In the genomic region with DNA sequence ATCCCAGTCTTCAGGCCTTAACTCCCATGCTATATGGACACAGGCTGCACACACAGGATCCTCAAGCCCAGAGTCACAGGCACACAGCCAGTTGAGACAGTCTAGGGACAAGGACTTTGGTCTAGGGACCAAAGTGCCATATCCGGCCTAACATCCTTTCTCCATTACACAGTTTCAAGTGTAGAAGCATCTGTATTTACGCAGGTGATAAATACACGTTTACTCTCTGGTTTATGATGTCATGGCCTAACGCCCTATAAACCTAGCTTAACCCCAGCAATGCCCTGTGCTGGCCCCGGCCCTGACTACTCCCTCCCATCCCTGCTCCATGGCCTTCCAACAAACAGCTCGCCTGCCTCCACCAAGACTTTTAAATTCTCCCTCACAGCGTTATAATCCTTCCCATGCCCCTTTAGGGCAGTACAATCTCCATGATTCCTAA, we compare ENCODE assay signal across 1 cellular context.
TF ChIP-seq lines count a peak whose summit lies in the region.

No MANE protein-coding gene starts in this region.

TF ChIP-seq in HepG2, 621 proteins besides CTCF, POLR2A, EP300 and RAD21 (continued from another document and continues in another):
- TF ChIP-seq, protein P1, sequence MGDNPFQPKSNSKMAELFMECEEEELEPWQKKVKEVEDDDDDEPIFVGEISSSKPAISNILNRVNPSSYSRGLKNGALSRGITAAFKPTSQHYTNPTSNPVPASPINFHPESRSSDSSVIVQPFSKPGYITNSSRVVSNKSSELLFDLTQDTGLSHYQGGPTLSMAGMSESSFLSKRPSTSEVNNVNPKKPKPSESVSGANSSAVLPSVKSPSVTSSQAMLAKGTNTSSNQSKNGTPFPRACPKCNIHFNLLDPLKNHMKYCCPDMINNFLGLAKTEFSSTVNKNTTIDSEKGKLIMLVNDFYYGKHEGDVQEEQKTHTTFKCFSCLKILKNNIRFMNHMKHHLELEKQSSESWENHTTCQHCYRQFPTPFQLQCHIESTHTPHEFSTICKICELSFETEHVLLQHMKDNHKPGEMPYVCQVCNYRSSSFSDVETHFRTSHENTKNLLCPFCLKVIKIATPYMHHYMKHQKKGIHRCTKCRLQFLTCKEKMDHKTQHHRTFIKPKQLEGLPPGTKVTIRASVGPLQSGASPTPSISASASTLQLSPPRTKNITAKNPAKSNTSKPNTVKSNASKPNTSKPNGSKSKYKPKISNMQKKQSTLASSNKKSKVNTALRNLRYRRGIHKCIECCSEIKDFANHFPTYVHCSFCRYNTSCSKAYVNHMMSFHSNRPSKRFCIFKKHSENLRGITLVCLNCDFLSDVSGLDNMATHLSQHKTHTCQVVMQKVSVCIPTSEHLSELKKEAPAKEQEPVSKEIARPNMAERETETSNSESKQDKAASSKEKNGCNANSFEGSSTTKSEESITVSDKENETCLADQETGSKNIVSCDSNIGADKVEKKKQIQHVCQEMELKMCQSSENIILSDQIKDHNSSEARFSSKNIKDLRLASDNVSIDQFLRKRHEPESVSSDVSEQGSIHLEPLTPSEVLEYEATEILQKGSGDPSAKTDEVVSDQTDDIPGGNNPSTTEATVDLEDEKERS (CRISPR knock-in tag; IDR thresholded peaks at IDR 0.05): peak; percentile 51; the same call in 1 of the 2 replicates
- TF ChIP-seq ZFP36 (IDR thresholded peaks at IDR 0.05; ENCODE audit: borderline replicate concordance, low read depth, low read length, partially characterized antibody) (no peak), GFI1 (CRISPR knock-in tag; IDR thresholded peaks at IDR 0.05; ENCODE audit: borderline replicate concordance) (0 out of 2 replicates have a peak, but pooled peaks have one; percentile 41), HIVEP1 (CRISPR knock-in tag; IDR thresholded peaks at IDR 0.05) (no peak), ZSCAN25 (CRISPR knock-in tag; IDR thresholded peaks at IDR 0.05) (no peak), PCBP1 (IDR thresholded peaks at IDR 0.05; ENCODE audit: borderline replicate concordance, low read depth, low read length) (no peak), GATAD1 (CRISPR knock-in tag; IDR thresholded peaks at IDR 0.05) (peak; percentile 35; the same call in 1 of the 2 replicates), ZBTB21 (CRISPR knock-in tag; IDR thresholded peaks at IDR 0.05) (peak; percentile 98), ZBTB8A (CRISPR knock-in tag; IDR thresholded peaks at IDR 0.05; ENCODE audit: borderline replicate concordance, low read depth) (no peak), ZNF572 (CRISPR knock-in tag; IDR thresholded peaks at IDR 0.05) (0 out of 2 replicates have a peak, but pooled peaks have one; percentile 46), TBX3 (IDR thresholded peaks at IDR 0.05; ENCODE audit: borderline replicate concordance) (peak; percentile 49; the same call in 1 of the 2 replicates), NCOA2 (CRISPR knock-in tag; IDR thresholded peaks at IDR 0.05) (peak; percentile 74), SMAD3 (CRISPR knock-in tag; IDR thresholded peaks at IDR 0.05) (0 out of 2 replicates have a peak, but pooled peaks have one; percentile 24), KDM6A (CRISPR knock-in tag; IDR thresholded peaks at IDR 0.05; ENCODE audit: low read depth) (0 out of 2 replicates have a peak, but pooled peaks have one; percentile 39), ZFP1 (CRISPR knock-in tag; IDR thresholded peaks at IDR 0.05) (peak; percentile 72; the same call in 1 of the 2 replicates), NONO (IDR thresholded peaks at IDR 0.05) (no peak), NONO (CRISPR knock-in tag; conservative IDR thresholded peaks at IDR 0.05) (no peak), MTF1 (CRISPR knock-in tag; IDR thresholded peaks at IDR 0.05) (no peak), RAD51 (IDR thresholded peaks at IDR 0.05; ENCODE audit: borderline replicate concordance) (no peak), ZNF350 (CRISPR knock-in tag; IDR thresholded peaks at IDR 0.05; ENCODE audit: borderline replicate concordance, low read depth) (0 out of 2 replicates have a peak, but pooled peaks have one; percentile 50)
- TF ChIP-seq, protein P2, sequence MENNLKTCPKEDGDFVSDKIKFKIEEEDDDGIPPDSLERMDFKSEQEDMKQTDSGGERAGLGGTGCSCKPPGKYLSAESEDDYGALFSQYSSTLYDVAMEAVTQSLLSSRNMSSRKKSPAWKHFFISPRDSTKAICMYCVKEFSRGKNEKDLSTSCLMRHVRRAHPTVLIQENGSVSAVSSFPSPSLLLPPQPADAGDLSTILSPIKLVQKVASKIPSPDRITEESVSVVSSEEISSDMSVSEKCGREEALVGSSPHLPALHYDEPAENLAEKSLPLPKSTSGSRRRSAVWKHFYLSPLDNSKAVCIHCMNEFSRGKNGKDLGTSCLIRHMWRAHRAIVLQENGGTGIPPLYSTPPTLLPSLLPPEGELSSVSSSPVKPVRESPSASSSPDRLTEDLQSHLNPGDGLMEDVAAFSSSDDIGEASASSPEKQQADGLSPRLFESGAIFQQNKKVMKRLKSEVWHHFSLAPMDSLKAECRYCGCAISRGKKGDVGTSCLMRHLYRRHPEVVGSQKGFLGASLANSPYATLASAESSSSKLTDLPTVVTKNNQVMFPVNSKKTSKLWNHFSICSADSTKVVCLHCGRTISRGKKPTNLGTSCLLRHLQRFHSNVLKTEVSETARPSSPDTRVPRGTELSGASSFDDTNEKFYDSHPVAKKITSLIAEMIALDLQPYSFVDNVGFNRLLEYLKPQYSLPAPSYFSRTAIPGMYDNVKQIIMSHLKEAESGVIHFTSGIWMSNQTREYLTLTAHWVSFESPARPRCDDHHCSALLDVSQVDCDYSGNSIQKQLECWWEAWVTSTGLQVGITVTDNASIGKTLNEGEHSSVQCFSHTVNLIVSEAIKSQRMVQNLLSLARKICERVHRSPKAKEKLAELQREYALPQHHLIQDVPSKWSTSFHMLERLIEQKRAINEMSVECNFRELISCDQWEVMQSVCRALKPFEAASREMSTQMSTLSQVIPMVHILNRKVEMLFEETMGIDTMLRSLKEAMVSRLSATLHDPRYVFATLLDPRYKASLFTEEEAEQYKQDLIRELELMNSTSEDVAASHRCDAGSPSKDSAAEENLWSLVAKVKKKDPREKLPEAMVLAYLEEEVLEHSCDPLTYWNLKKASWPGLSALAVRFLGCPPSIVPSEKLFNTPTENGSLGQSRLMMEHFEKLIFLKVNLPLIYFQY (CRISPR knock-in tag; IDR thresholded peaks at IDR 0.05; ENCODE audit: borderline replicate concordance): peak; percentile 44; the same call in 1 of the 2 replicates
- TF ChIP-seq, protein P3, sequence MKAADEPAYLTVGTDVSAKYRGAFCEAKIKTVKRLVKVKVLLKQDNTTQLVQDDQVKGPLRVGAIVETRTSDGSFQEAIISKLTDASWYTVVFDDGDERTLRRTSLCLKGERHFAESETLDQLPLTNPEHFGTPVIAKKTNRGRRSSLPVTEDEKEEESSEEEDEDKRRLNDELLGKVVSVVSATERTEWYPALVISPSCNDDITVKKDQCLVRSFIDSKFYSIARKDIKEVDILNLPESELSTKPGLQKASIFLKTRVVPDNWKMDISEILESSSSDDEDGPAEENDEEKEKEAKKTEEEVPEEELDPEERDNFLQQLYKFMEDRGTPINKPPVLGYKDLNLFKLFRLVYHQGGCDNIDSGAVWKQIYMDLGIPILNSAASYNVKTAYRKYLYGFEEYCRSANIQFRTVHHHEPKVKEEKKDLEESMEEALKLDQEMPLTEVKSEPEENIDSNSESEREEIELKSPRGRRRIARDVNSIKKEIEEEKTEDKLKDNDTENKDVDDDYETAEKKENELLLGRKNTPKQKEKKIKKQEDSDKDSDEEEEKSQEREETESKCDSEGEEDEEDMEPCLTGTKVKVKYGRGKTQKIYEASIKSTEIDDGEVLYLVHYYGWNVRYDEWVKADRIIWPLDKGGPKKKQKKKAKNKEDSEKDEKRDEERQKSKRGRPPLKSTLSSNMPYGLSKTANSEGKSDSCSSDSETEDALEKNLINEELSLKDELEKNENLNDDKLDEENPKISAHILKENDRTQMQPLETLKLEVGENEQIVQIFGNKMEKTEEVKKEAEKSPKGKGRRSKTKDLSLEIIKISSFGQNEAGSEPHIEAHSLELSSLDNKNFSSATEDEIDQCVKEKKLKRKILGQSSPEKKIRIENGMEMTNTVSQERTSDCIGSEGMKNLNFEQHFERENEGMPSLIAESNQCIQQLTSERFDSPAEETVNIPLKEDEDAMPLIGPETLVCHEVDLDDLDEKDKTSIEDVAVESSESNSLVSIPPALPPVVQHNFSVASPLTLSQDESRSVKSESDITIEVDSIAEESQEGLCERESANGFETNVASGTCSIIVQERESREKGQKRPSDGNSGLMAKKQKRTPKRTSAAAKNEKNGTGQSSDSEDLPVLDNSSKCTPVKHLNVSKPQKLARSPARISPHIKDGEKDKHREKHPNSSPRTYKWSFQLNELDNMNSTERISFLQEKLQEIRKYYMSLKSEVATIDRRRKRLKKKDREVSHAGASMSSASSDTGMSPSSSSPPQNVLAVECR (CRISPR knock-in tag; IDR thresholded peaks at IDR 0.05; ENCODE audit: borderline replicate concordance): peak; percentile 60; the same call in 1 of the 2 replicates
- TF ChIP-seq, protein P4, sequence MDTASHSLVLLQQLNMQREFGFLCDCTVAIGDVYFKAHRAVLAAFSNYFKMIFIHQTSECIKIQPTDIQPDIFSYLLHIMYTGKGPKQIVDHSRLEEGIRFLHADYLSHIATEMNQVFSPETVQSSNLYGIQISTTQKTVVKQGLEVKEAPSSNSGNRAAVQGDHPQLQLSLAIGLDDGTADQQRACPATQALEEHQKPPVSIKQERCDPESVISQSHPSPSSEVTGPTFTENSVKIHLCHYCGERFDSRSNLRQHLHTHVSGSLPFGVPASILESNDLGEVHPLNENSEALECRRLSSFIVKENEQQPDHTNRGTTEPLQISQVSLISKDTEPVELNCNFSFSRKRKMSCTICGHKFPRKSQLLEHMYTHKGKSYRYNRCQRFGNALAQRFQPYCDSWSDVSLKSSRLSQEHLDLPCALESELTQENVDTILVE (CRISPR knock-in tag; IDR thresholded peaks at IDR 0.05): peak; percentile 71; the same call in 1 of the 2 replicates
- TF ChIP-seq, protein P5, sequence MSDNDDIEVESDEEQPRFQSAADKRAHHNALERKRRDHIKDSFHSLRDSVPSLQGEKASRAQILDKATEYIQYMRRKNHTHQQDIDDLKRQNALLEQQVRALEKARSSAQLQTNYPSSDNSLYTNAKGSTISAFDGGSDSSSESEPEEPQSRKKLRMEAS (IDR thresholded peaks at IDR 0.05): peak; percentile 49; the same call in 1 of the 2 replicates
- TF ChIP-seq, protein P6, sequence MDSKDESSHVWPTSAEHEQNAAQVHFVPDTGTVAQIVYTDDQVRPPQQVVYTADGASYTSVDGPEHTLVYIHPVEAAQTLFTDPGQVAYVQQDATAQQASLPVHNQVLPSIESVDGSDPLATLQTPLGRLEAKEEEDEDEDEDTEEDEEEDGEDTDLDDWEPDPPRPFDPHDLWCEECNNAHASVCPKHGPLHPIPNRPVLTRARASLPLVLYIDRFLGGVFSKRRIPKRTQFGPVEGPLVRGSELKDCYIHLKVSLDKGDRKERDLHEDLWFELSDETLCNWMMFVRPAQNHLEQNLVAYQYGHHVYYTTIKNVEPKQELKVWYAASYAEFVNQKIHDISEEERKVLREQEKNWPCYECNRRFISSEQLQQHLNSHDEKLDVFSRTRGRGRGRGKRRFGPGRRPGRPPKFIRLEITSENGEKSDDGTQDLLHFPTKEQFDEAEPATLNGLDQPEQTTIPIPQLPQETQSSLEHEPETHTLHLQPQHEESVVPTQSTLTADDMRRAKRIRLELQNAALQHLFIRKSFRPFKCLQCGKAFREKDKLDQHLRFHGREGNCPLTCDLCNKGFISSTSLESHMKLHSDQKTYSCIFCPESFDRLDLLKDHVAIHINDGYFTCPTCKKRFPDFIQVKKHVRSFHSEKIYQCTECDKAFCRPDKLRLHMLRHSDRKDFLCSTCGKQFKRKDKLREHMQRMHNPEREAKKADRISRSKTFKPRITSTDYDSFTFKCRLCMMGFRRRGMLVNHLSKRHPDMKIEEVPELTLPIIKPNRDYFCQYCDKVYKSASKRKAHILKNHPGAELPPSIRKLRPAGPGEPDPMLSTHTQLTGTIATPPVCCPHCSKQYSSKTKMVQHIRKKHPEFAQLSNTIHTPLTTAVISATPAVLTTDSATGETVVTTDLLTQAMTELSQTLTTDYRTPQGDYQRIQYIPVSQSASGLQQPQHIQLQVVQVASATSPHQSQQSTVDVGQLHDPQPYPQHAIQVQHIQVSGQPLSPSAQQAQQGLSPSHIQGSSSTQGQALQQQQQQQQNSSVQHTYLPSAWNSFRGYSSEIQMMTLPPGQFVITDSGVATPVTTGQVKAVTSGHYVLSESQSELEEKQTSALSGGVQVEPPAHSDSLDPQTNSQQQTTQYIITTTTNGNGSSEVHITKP (CRISPR knock-in tag; IDR thresholded peaks at IDR 0.05; ENCODE audit: low read depth): peak; percentile 46; the same call in 1 of the 2 replicates
- TF ChIP-seq, protein P7, sequence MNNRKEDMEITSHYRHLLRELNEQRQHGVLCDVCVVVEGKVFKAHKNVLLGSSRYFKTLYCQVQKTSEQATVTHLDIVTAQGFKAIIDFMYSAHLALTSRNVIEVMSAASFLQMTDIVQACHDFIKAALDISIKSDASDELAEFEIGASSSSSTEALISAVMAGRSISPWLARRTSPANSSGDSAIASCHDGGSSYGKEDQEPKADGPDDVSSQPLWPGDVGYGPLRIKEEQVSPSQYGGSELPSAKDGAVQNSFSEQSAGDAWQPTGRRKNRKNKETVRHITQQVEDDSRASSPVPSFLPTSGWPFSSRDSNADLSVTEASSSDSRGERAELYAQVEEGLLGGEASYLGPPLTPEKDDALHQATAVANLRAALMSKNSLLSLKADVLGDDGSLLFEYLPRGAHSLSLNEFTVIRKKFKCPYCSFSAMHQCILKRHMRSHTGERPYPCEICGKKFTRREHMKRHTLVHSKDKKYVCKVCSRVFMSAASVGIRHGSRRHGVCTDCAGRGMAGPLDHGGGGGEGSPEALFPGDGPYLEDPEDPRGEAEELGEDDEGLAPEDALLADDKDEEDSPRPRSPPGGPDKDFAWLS (CRISPR knock-in tag; IDR thresholded peaks at IDR 0.05; ENCODE audit: borderline replicate concordance): no peak
- TF ChIP-seq, protein P8, sequence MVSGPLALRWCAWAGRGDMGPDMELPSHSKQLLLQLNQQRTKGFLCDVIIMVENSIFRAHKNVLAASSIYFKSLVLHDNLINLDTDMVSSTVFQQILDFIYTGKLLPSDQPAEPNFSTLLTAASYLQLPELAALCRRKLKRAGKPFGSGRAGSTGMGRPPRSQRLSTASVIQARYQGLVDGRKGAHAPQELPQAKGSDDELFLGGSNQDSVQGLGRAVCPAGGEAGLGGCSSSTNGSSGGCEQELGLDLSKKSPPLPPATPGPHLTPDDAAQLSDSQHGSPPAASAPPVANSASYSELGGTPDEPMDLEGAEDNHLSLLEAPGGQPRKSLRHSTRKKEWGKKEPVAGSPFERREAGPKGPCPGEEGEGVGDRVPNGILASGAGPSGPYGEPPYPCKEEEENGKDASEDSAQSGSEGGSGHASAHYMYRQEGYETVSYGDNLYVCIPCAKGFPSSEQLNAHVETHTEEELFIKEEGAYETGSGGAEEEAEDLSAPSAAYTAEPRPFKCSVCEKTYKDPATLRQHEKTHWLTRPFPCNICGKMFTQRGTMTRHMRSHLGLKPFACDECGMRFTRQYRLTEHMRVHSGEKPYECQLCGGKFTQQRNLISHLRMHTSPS (CRISPR knock-in tag; IDR thresholded peaks at IDR 0.05; ENCODE audit: low read depth): peak; percentile 52; the same call in 1 of the 2 replicates
